8 cellular contexts compared by ENCODE assay signal in the genomic region with DNA sequence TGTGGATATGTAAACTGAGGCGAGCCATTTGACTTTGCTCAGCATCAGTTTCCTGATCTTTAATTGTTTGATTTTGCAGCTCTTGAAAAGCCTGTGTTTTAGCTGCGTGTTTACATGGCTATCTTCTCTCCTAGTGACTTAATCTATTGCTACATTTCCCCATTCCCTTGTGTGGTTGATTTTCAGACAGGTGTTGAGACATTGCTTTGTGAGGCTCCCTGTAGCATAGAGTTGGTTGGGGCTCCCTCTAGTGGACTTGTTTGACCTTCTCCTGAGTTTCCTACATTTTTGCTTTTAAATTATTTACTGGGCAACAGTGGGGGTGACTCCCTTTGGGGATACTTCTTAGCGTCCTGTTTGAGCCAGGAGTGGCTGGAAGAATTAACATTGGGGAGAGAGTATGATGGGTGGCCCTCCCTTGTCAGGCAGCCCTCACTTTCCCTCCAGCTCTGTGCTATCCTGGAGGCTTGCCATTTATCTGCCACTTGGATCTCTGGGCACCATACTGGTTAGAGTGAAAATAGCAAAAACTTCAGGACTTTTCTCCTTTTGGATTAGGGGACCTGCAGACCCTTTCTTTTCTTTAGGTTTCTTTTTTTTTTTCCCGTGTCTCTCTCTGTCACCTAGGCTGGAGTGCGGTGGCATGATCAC. TPM values are rescaled to one million over a fixed set of nuclear protein-coding genes. Genes with fewer than 3 reads are reported as not detected.
DNase-seq lines count a peak whose midpoint lies in the region; ATAC-seq and TF ChIP-seq lines count a peak whose summit lies in the region.

No MANE protein-coding gene starts in this region.

- H2AFZ ChIP-seq in DND-41 (ENCODE audit: low read depth, low read length), result 0 out of 2 replicates have a peak overlapping the region, but pooled peaks have one; percentile 24
- peak overlapping the region; percentile 17 for H2AFZ ChIP-seq in mammary epithelial cell (ENCODE audit: low read depth, low read length)

- H3K9me3 ChIP-seq in DND-41 (ENCODE audit: insufficient read depth, low read length, severe bottlenecking) (no peaks in the 10 kb centered on the region), mammary epithelial cell (replicated peaks; ENCODE audit: insufficient read depth, low read length) (no peaks in the 10 kb centered on the region)

- 40% methylated on average over 5 of the region's 5 CpGs for WGBS in mammary epithelial cell (ENCODE audit: low coverage, missing lambda C conversion rate)

- intact Hi-C loops in mammary epithelial cell (cut with micrococcal nuclease), result loop anchor here (1.0 kb wide), 5 partner anchors 28 to 132 kb away; a partner anchor contains a TSS

- H3K36me3 ChIP-seq in DND-41 (ENCODE audit: insufficient read depth, low read length) (no peaks in the 10 kb centered on the region), mammary epithelial cell (ENCODE audit: insufficient read depth, low read length) (no peaks in the 10 kb centered on the region)

- H3K4me3 ChIP-seq in DND-41 (ENCODE audit: low read depth in 1 of 2, low read length in 2 of 2) (no peak overlapping the region), mammary epithelial cell (replicated peaks in 1 of 3; ENCODE audit: insufficient read depth in 1 of 3, low read depth in 2 of 3, low read length in 3 of 3) (no peak overlapping the region)

- DNase-seq in DND-41 (peak; percentile 77), NCI-H2227 (lab: John Stamatoyannopoulos, UW; ENCODE audit: unreplicated experiment) (peak; percentile 76), mammary epithelial cell (peak; percentile 80), iris pigment epithelial cell (ENCODE audit: low read depth) (peak; percentile 88), occipital lobe (lab: John Stamatoyannopoulos, UW) (no peak)
- DNase-seq in stimulated activated CD4-positive, alpha-beta T cell treated with anti-CD3 and anti-CD28 coated beads, Interleukin-2, amount 100 ng/mL, for 24 hours, result peak; percentile 55 to 71

- dilution Hi-C loops in mammary epithelial cell (cut with HindIII; ENCODE audit: low sequenced_read_pairs), result no loop called here

- no peaks in the 10 kb centered on the region for H3K27me3 ChIP-seq in DND-41 (ENCODE audit: insufficient read depth, low read length, poor library complexity)
- H3K27me3 ChIP-seq in mammary epithelial cell (ENCODE audit: insufficient read depth, low read length), result no peaks in the 10 kb centered on the region

- H3K4me2 ChIP-seq in DND-41 (ENCODE audit: insufficient read depth, low read length), result no peak overlapping the region
- no peak overlapping the region for H3K4me2 ChIP-seq in mammary epithelial cell (ENCODE audit: insufficient read depth, low read depth, low read length)

- peaks cover 7% of the 10 kb centered on the region; the same call in 1 of the 2 replicates for H3K4me1 ChIP-seq in DND-41 (ENCODE audit: insufficient read depth, low read length)
- H3K4me1 ChIP-seq in mammary epithelial cell (ENCODE audit: insufficient read depth, low read length), result no peaks in the 10 kb centered on the region

- H3K79me2 ChIP-seq in DND-41 (ENCODE audit: insufficient read depth, low read length) (no peaks in the 10 kb centered on the region), mammary epithelial cell (ENCODE audit: insufficient read depth, low read length) (no peaks in the 10 kb centered on the region)

- CTCF ChIA-PET in mammary epithelial cell (lab: Charles Lee; ENCODE audit: low non-redundant PET), result interaction anchor here (0.6 to 1.0 kb wide), 7 partner anchors 9 to 121 kb away, joined by 3 to 7 read pairs (median 4); a partner anchor contains a TSS

- H3K9ac ChIP-seq in DND-41 (ENCODE audit: low read depth, low read length) (no peak overlapping the region), mammary epithelial cell (ENCODE audit: insufficient read depth, low read length) (no peak overlapping the region)

- BruUV-seq in mammary epithelial cell (replicated peaks; lab: Mats Ljungman, UMichigan), result no TSS peak

- H3K27ac ChIP-seq in DND-41 (ENCODE audit: low read length) (no peak overlapping the region), VCaP (peak overlapping the region; percentile 7; the same call in 1 of the 2 replicates), mammary epithelial cell (ENCODE audit: insufficient read depth, low read depth, low read length) (no peak overlapping the region)

- in situ Hi-C loops in mammary epithelial cell (cut with MboI; ENCODE audit: low sequenced_read_pairs in 2 of 2), result loop anchor here in 1 of 2 donors (5.0 kb wide), 1 partner anchor 95 kb away; a partner anchor contains a TSS

- peak; percentile 99 for ATAC-seq in DND-41 (ENCODE audit: insufficient read depth, low read depth)
- ATAC-seq in HG03064 (IDR thresholded peaks at IDR 0.05; ENCODE audit: low read depth, unreplicated experiment), result peak; percentile 65

- peak; percentile 91 for TF ChIP-seq CTCF in DND-41 (IDR thresholded peaks at IDR 0.05; ENCODE audit: borderline replicate concordance, extremely low read depth, low read length, poor library complexity, severe bottlenecking)
- peak; percentile 95 for TF ChIP-seq CTCF in VCaP (conservative IDR thresholded peaks at IDR 0.05)
- peak; percentile 72 to 74 for TF ChIP-seq CTCF in mammary epithelial cell (conservative IDR thresholded peaks at IDR 0.05 in 1 of 2, IDR thresholded peaks at IDR 0.05 in 1 of 2; ENCODE audit: extremely low read depth in 1 of 2, insufficient read depth in 1 of 2, low read depth in 1 of 2, low read length in 2 of 2)

- H4K20me1 ChIP-seq in DND-41 (ENCODE audit: insufficient read depth, low read length), result no peaks in the 10 kb centered on the region
- no peaks in the 10 kb centered on the region for H4K20me1 ChIP-seq in mammary epithelial cell (ENCODE audit: insufficient read depth, low read length)

RNA-seq across cellular contexts. Expression of a gene that starts 9.2 kb away (rescaled TPM):
- total RNA-seq in mammary epithelial cell (10 to 100 TPM; 19.5 to 33.7 TPM), occipital lobe (12.0 TPM)
- polyA plus RNA-seq in mammary epithelial cell, result 12.3 TPM
- 52.2 TPM for polyA minus RNA-seq in mammary epithelial cell

RNA-seq across cellular contexts. Expression of a gene that starts 11.7 kb away (rescaled TPM):
- total RNA-seq in mammary epithelial cell, result not detected
- polyA plus RNA-seq in mammary epithelial cell, result not detected
- 3.6 TPM for polyA minus RNA-seq in mammary epithelial cell
- total RNA-seq in occipital lobe, result not detected

RNA-seq across cellular contexts. Expression of a gene that starts 28.4 kb away (rescaled TPM):
- total RNA-seq in mammary epithelial cell, result 10 to 100 TPM; 13.5 to 15.5 TPM
- polyA plus RNA-seq in mammary epithelial cell, result 10.5 TPM
- polyA minus RNA-seq in mammary epithelial cell, result 18.0 TPM
- total RNA-seq in occipital lobe, result 3.3 TPM

RNA-seq across cellular contexts. Expression of a gene that starts 48.1 kb away (rescaled TPM):
- total RNA-seq in mammary epithelial cell (1 to 10 TPM in 1 of 2 donors, under 1 TPM in 1; 0.33 to 1.4 TPM), occipital lobe (2.5 TPM)
- 0.19 TPM for polyA plus RNA-seq in mammary epithelial cell
- 2.7 TPM for polyA minus RNA-seq in mammary epithelial cell
